1 cellular context compared by ENCODE assay signal in the genomic region with DNA sequence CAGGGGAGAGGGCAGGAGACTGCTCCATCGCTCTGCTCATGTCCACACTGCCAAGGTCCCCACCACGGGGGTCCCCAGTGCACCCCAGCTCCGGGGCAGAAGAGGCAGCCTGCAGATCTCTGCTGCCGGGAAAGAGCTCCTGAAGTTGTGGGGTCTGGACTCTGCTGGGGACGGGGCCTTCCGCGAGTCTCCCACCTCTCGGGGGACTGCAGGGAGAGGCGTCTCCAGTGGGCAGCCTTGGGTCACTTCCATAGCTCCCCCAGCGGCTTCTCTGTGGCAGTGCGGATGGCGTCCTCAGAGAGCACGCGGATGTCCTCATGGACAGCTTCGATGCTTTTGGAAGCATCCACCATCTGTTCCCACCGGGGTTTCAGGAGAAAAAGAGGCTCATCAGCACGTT.
TF ChIP-seq lines count a peak whose summit lies in the region.

No MANE protein-coding gene starts in this region.

TF ChIP-seq in H1, 55 proteins besides CTCF, POLR2A, EP300 and RAD21:
- TF ChIP-seq PHF8 (conservative IDR thresholded peaks at IDR 0.05; ENCODE audit: low read depth, low read length) (no peak), GABPA (IDR thresholded peaks at IDR 0.05; ENCODE audit: borderline replicate concordance, insufficient read depth, low read length) (no peak), RBBP5 (IDR thresholded peaks at IDR 0.05; ENCODE audit: borderline replicate concordance, low read depth, low read length) (no peak), TCF12 (IDR thresholded peaks at IDR 0.05; ENCODE audit: low read depth, low read length) (no peak), JUND (IDR thresholded peaks at IDR 0.05; ENCODE audit: low read length) (no peak), BRCA1 (IDR thresholded peaks at IDR 0.05; ENCODE audit: low read depth, low read length) (no peak), MAFK (IDR thresholded peaks at IDR 0.05; ENCODE audit: low read depth, low read length) (no peak), CEBPB (IDR thresholded peaks at IDR 0.05; ENCODE audit: low read depth, low read length) (no peak), POLR2AphosphoS5 (IDR thresholded peaks at IDR 0.05; ENCODE audit: low read depth, low read length) (no peak), SP4 (IDR thresholded peaks at IDR 0.05; ENCODE audit: low read length) (no peak), ZNF274 (IDR thresholded peaks at IDR 0.05; ENCODE audit: borderline replicate concordance, extremely low read depth, low read length) (no peak), KDM5A (IDR thresholded peaks at IDR 0.05; ENCODE audit: low read length) (no peak), SP2 (IDR thresholded peaks at IDR 0.05; ENCODE audit: low read length) (no peak), YY1 (IDR thresholded peaks at IDR 0.05; ENCODE audit: low read depth, low read length) (no peak), TBP (IDR thresholded peaks at IDR 0.05; ENCODE audit: low read depth, low read length) (no peak), CHD2 (IDR thresholded peaks at IDR 0.05; ENCODE audit: low read length) (no peak)
- TF ChIP-seq, protein P1, sequence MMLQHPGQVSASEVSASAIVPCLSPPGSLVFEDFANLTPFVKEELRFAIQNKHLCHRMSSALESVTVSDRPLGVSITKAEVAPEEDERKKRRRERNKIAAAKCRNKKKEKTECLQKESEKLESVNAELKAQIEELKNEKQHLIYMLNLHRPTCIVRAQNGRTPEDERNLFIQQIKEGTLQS (IDR thresholded peaks at IDR 0.05; ENCODE audit: insufficient read depth, low read depth, low read length): no peak
- TF ChIP-seq, protein P2, sequence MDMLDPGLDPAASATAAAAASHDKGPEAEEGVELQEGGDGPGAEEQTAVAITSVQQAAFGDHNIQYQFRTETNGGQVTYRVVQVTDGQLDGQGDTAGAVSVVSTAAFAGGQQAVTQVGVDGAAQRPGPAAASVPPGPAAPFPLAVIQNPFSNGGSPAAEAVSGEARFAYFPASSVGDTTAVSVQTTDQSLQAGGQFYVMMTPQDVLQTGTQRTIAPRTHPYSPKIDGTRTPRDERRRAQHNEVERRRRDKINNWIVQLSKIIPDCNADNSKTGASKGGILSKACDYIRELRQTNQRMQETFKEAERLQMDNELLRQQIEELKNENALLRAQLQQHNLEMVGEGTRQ (IDR thresholded peaks at IDR 0.05; ENCODE audit: low read length): no peak
